ENCODE assay signal across 8 cellular contexts in genomic region chr6:13908955-13909381, GRCh38. TPM values are rescaled to one million over a fixed set of nuclear protein-coding genes. Genes with fewer than 3 reads are reported as not detected.
DNase-seq lines count a peak whose midpoint lies in the region; ATAC-seq and TF ChIP-seq lines count a peak whose summit lies in the region.

No MANE protein-coding gene starts in this region.

- H3K4me2 ChIP-seq in PC-3 (ENCODE audit: low read length), result peak overlapping the region; percentile 44

- no peaks in the 10 kb centered on the region for H3K27me3 ChIP-seq in PC-3 (ENCODE audit: low read length)

- no peaks in the 10 kb centered on the region for H4K20me1 ChIP-seq in PC-3 (ENCODE audit: low read length)

- no TSS peak for BruUV-seq in PC-3 (replicated peaks; lab: Mats Ljungman, UMichigan)

- peak; percentile 93 for TF ChIP-seq CTCF in PC-3 (conservative IDR thresholded peaks at IDR 0.05; ENCODE audit: low read depth, low read length)
- TF ChIP-seq CTCF in progenitor cell of endocrine pancreas (IDR thresholded peaks at IDR 0.05; ENCODE audit: unreplicated experiment), result peak; percentile 82

- POLR2A ChIA-PET in PC-3 (lab: Charles Lee; ENCODE audit: unreplicated experiment), result interaction anchor here (0.6 kb wide), 1 partner anchor 157 kb away, joined by 3 read pairs; no protein-coding TSS in a partner anchor

- CTCF ChIA-PET in PC-3 (lab: Charles Lee), result interaction anchor here (0.5 to 2.5 kb wide), 10 partner anchors 15 to 1285 kb away, joined by 3 to 27 read pairs (median 4); partner anchors contain the start of gene RNF182
- CTCF ChIA-PET in activated naive CD4-positive, alpha-beta T cell treated with anti-CD3 and anti-CD28 coated beads for 36 hours (lab: Charles Lee), result interaction anchor here (0.6 to 5.9 kb wide), 28 partner anchors 8 to 242 kb away, joined by 3 to 91 read pairs (median 4); no protein-coding TSS in a partner anchor

- H3K4me3 ChIP-seq in PC-3 (ENCODE audit: low read length), result no peak overlapping the region

- H3K9me3 ChIP-seq in PC-3 (ENCODE audit: low read length), result no peaks in the 10 kb centered on the region

- peak; percentile 11 for DNase-seq in NK-92 treated with Interleukin-12 subunit alpha and Interleukin-12 subunit beta, amount 100 ng/mL, for 24 hours (lab: John Stamatoyannopoulos, UW)
- DNase-seq in NK-92 (lab: John Stamatoyannopoulos, UW; ENCODE audit: unreplicated experiment) (no peak), LHCN-M2 (ENCODE audit: low read depth) (peak; percentile 50), PC-3 (peak; percentile 82), germinal center (ENCODE audit: low spot score) (peak; percentile 74), progenitor cell of endocrine pancreas (ENCODE audit: low spot score, unreplicated experiment) (peak; percentile 18), posterior vena cava (ENCODE audit: low spot score) (no peak)
- DNase-seq in activated naive CD4-positive, alpha-beta T cell treated with anti-CD3 and anti-CD28 coated beads for 36 hours, result peak; percentile 62

- intact Hi-C loops in PC-3 (cut with micrococcal nuclease), result loop anchor here (1.0 to 5.0 kb wide), 5 partner anchors 112 to 235 kb away; no protein-coding TSS in a partner anchor
- intact Hi-C loops in activated naive CD4-positive, alpha-beta T cell treated with anti-CD3 and anti-CD28 coated beads for 36 hours (cut with micrococcal nuclease), result loop anchor here (1.0 to 2.0 kb wide), 4 partner anchors 114 to 235 kb away; no protein-coding TSS in a partner anchor
- intact Hi-C loops in posterior vena cava (cut with DNase I), result no loop called here

- peaks cover 2% of the 10 kb centered on the region for H3K4me1 Mint-ChIP-seq in activated naive CD4-positive, alpha-beta T cell treated with anti-CD3 and anti-CD28 coated beads for 36 hours (ENCODE audit: low read depth)
- H3K4me1 Mint-ChIP-seq in progenitor cell of endocrine pancreas (ENCODE audit: low read depth), result peaks cover 2% of the 10 kb centered on the region

- ATAC-seq in PC-3, result peak; percentile 88

- H3K4me1 ChIP-seq in PC-3 (ENCODE audit: insufficient read depth, low read length), result peaks cover 23% of the 10 kb centered on the region

- no peaks in the 10 kb centered on the region for H3K9me3 Mint-ChIP-seq in activated naive CD4-positive, alpha-beta T cell treated with anti-CD3 and anti-CD28 coated beads for 36 hours
- H3K9me3 Mint-ChIP-seq in progenitor cell of endocrine pancreas (ENCODE audit: low read depth), result no peaks in the 10 kb centered on the region

- H3F3A ChIP-seq in PC-3 (ENCODE audit: low read length, unreplicated experiment), result no peaks in the 10 kb centered on the region

- H3K4me3 Mint-ChIP-seq in activated naive CD4-positive, alpha-beta T cell treated with anti-CD3 and anti-CD28 coated beads for 36 hours, result no peak overlapping the region
- no peak overlapping the region for H3K4me3 Mint-ChIP-seq in progenitor cell of endocrine pancreas (ENCODE audit: low read depth)

- H3K27ac Mint-ChIP-seq in activated naive CD4-positive, alpha-beta T cell treated with anti-CD3 and anti-CD28 coated beads for 36 hours, result no peak overlapping the region
- H3K27ac Mint-ChIP-seq in progenitor cell of endocrine pancreas, result no peak overlapping the region

- no peaks in the 10 kb centered on the region for H3K79me2 ChIP-seq in PC-3 (ENCODE audit: low read length)

- peaks cover 26% of the 10 kb centered on the region for H3K27me3 Mint-ChIP-seq in activated naive CD4-positive, alpha-beta T cell treated with anti-CD3 and anti-CD28 coated beads for 36 hours (ENCODE audit: low read depth)
- peaks cover 34% of the 10 kb centered on the region for H3K27me3 Mint-ChIP-seq in progenitor cell of endocrine pancreas

- H3K27ac ChIP-seq in PC-3 (ENCODE audit: low read length), result no peak overlapping the region

- no peak overlapping the region for H3K9ac ChIP-seq in PC-3 (ENCODE audit: low read length)

- H3K36me3 Mint-ChIP-seq in activated naive CD4-positive, alpha-beta T cell treated with anti-CD3 and anti-CD28 coated beads for 36 hours (ENCODE audit: low read depth), result no peaks in the 10 kb centered on the region
- H3K36me3 Mint-ChIP-seq in progenitor cell of endocrine pancreas (ENCODE audit: insufficient read depth), result no peaks in the 10 kb centered on the region

- H3K36me3 ChIP-seq in PC-3 (ENCODE audit: low read depth, low read length), result no peaks in the 10 kb centered on the region

- peak overlapping the region; percentile 33; the same call in 1 of the 2 replicates for H2AFZ ChIP-seq in PC-3 (ENCODE audit: low read length)

- no peaks in the 10 kb centered on the region for H3K9me2 ChIP-seq in PC-3 (replicated peaks; ENCODE audit: low read length)

RNA-seq across cellular contexts. Expression of gene RNF182, which starts 15.8 kb away (rescaled TPM):
- 2.1 and 3.2 TPM in 2 replicates for total RNA-seq in LHCN-M2 (2014; rRNA removed)
- polyA plus RNA-seq in LHCN-M2 (2012), result 0.70 TPM
- total RNA-seq in PC-3 (2014; rRNA removed), result 20.2 and 24.7 TPM in 2 replicates
- total RNA-seq in activated naive CD4-positive, alpha-beta T cell treated with anti-CD3 and anti-CD28 coated beads for 36 hours, result not detected
- total RNA-seq in progenitor cell of endocrine pancreas, result 1.9 and 2.5 TPM in 2 replicates
- total RNA-seq in posterior vena cava, result under 1 TPM; 0.24 to 0.37 TPM

Comparison
In these comparisons a context has a peak if more than half of its experiments do, and no peak if none do; other contexts are left out.
1. DNase-seq: peak in NK-92 treated with Interleukin-12 subunit alpha and Interleukin-12 subunit beta, amount 100 ng/mL, for 24 hours (single experiment), LHCN-M2 (single experiment), PC-3 (single experiment), activated naive CD4-positive, alpha-beta T cell treated with anti-CD3 and anti-CD28 coated beads for 36 hours (single experiment), germinal center (single experiment) and progenitor cell of endocrine pancreas (single experiment); none in NK-92 (single experiment) and posterior vena cava (single experiment).
2. intact Hi-C loops: an anchor here in PC-3 (1.0 to 5.0 kb wide) and activated naive CD4-positive, alpha-beta T cell treated with anti-CD3 and anti-CD28 coated beads for 36 hours (1.0 to 2.0 kb wide); none called in posterior vena cava.